In genomic region chr7:132168239-132168638, GRCh38 we compare ENCODE assay signal across 1 cellular context.
TF ChIP-seq lines count a peak whose summit lies in the region.

No MANE protein-coding gene starts in this region.

TF ChIP-seq in H1, 55 proteins besides CTCF, POLR2A, EP300 and RAD21:
- no peak for TF ChIP-seq ATF2 (IDR thresholded peaks at IDR 0.05; ENCODE audit: low read length)
- no peak for TF ChIP-seq CHD1 (IDR thresholded peaks at IDR 0.05; ENCODE audit: low read depth, low read length)
- no peak for TF ChIP-seq ZNF274 (IDR thresholded peaks at IDR 0.05; ENCODE audit: borderline replicate concordance, extremely low read depth, low read length)
- TF ChIP-seq POLR2AphosphoS5 (IDR thresholded peaks at IDR 0.05; ENCODE audit: low read depth, low read length), result no peak
- no peak for TF ChIP-seq TAF1 (IDR thresholded peaks at IDR 0.05; ENCODE audit: low read depth, low read length)
- TF ChIP-seq SAP30 (IDR thresholded peaks at IDR 0.05; ENCODE audit: insufficient read depth, insufficient replicate concordance, low read length), result no peak
- no peak for TF ChIP-seq CEBPB (IDR thresholded peaks at IDR 0.05; ENCODE audit: low read depth, low read length)
- no peak for TF ChIP-seq TEAD4 (IDR thresholded peaks at IDR 0.05; ENCODE audit: low read depth, low read length)
- TF ChIP-seq CHD2 (IDR thresholded peaks at IDR 0.05; ENCODE audit: low read length), result no peak
- no peak for TF ChIP-seq SRF (IDR thresholded peaks at IDR 0.05; ENCODE audit: low read depth, low read length)
- no peak for TF ChIP-seq NANOG (IDR thresholded peaks at IDR 0.05; ENCODE audit: insufficient read depth, low read depth, low read length, poor library complexity, severe bottlenecking)
- TF ChIP-seq TBP (IDR thresholded peaks at IDR 0.05; ENCODE audit: low read depth, low read length), result no peak
- no peak for TF ChIP-seq SIX5 (IDR thresholded peaks at IDR 0.05; ENCODE audit: low read depth, low read length)
- TF ChIP-seq CBX5 (IDR thresholded peaks at IDR 0.05; ENCODE audit: low read depth, low read length), result no peak
